In the genomic region with DNA sequence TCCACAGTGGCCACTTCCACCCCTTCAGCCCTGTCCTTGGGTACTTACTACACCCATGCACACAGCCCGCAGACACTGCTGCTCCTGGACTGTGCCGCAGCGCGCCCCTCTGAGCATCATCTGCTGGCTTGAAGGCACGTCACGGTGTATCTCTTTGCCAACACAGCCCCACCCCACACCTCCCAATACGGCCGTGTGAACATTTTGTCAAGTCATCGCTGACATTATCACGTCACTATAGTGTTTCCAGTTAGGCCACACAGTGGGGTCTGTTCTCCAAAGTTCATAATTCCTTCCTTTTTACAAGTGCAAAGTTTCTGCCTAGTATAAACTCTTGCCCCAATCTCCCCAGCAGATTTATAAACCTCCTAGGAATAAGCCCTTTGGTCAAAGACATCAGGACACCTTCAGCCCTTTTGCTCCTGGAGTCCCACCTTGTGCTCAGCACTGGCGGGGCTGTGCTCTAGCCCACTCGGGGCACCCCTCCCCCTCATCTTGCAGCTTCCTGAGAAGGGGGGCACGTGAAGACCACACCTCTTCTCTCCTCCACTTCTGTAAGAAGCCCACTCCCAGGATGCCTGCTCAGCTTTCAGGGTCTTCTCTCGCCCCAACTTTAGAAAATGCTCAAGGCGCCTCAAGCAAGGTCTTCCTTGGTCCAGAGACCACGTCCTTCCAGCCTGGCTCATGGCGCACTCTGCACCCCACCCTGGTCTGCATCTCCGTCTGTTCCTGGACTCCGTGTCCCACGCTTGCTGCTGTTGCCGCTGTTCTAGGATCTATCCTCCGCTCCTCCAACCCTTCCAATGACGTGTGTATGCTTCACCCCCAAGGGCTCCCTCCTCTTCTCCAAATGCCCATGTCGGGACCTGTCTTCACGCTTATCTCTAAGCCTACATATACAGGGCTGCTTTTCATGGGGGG, we compare ENCODE assay signal across 1 cellular context.
TF ChIP-seq lines count a peak whose summit lies in the region.

No MANE protein-coding gene starts in this region.

TF ChIP-seq in K562, 482 proteins besides CTCF, POLR2A, EP300 and RAD21 (continued from another document and continues in another):
- TF ChIP-seq, protein P1, sequence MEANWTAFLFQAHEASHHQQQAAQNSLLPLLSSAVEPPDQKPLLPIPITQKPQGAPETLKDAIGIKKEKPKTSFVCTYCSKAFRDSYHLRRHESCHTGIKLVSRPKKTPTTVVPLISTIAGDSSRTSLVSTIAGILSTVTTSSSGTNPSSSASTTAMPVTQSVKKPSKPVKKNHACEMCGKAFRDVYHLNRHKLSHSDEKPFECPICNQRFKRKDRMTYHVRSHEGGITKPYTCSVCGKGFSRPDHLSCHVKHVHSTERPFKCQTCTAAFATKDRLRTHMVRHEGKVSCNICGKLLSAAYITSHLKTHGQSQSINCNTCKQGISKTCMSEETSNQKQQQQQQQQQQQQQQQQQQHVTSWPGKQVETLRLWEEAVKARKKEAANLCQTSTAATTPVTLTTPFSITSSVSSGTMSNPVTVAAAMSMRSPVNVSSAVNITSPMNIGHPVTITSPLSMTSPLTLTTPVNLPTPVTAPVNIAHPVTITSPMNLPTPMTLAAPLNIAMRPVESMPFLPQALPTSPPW (CRISPR knock-in tag; IDR thresholded peaks at IDR 0.05) = peak; percentile 57
- TF ChIP-seq SMARCC2 (IDR thresholded peaks at IDR 0.05; ENCODE audit: low read depth) (peak; percentile 64; the same call in 1 of the 2 replicates), CREM (IDR thresholded peaks at IDR 0.05; ENCODE audit: low read depth) (peak; percentile 87), ZNF507 (tag; conservative IDR thresholded peaks at IDR 0.05) (no peak), ZNF592 (IDR thresholded peaks at IDR 0.05) (peak; percentile 84), SIN3B (IDR thresholded peaks at IDR 0.05; ENCODE audit: low read depth) (no peak), NFE2 (IDR thresholded peaks at IDR 0.05; ENCODE audit: low read depth) (peak; percentile 98), HEY1 (CRISPR knock-in tag; IDR thresholded peaks at IDR 0.05; ENCODE audit: borderline replicate concordance) (no peak), TAF9B (IDR thresholded peaks at IDR 0.05; ENCODE audit: partially characterized antibody) (peak; percentile 27), YY1 (IDR thresholded peaks at IDR 0.05; ENCODE audit: borderline replicate concordance in 1 of 3, control insufficient read depth in 1 of 3, extremely low read depth in 1 of 3, insufficient read depth in 3 of 3, insufficient read length in 1 of 3, insufficient replicate concordance in 2 of 3, low read depth in 1 of 3, low read length in 2 of 3) (no peak), ZNF583 (CRISPR knock-in tag; IDR thresholded peaks at IDR 0.05) (no peak), ZNF584 (CRISPR knock-in tag; IDR thresholded peaks at IDR 0.05; ENCODE audit: low read depth) (no peak), ZNF408 (CRISPR knock-in tag; IDR thresholded peaks at IDR 0.05; ENCODE audit: low read depth) (no peak), SMAD3 (CRISPR knock-in tag; conservative IDR thresholded peaks at IDR 0.05) (no peak), FOXK2 (conservative IDR thresholded peaks at IDR 0.05 in 1 of 2, IDR thresholded peaks at IDR 0.05 in 1 of 2; ENCODE audit: low read depth in 2 of 2) (no peak), HCFC1 (IDR thresholded peaks at IDR 0.05; ENCODE audit: low read depth, low read length) (no peak), NCOA2 (IDR thresholded peaks at IDR 0.05; ENCODE audit: partially characterized antibody in 2 of 2) (no peak), PHTF2 (CRISPR knock-in tag; IDR thresholded peaks at IDR 0.05) (no peak), DMBX1 (CRISPR knock-in tag; IDR thresholded peaks at IDR 0.05; ENCODE audit: borderline replicate concordance) (no peak), ZNF77 (CRISPR knock-in tag; IDR thresholded peaks at IDR 0.05) (no peak), ZNF398 (CRISPR knock-in tag; IDR thresholded peaks at IDR 0.05) (no peak), KAT7 (CRISPR knock-in tag; IDR thresholded peaks at IDR 0.05; ENCODE audit: borderline replicate concordance) (no peak), FOSL1 (tag; conservative IDR thresholded peaks at IDR 0.05) (no peak), KLF1 (tag; IDR thresholded peaks at IDR 0.05) (no peak), ZSCAN32 (CRISPR knock-in tag; IDR thresholded peaks at IDR 0.05) (no peak), KDM1A (IDR thresholded peaks at IDR 0.05) (0 out of 4 replicates have a peak, but pooled peaks of 1 of the 2 experiments have one; percentile 41), MCM7 (IDR thresholded peaks at IDR 0.05) (no peak), PTRF (tag; IDR thresholded peaks at IDR 0.05) (no peak), ZSCAN29 (IDR thresholded peaks at IDR 0.05) (no peak), ATF4 (CRISPR knock-in tag; IDR thresholded peaks at IDR 0.05) (0 out of 2 replicates have a peak, but pooled peaks have one; percentile 5), ELF1 (tag; IDR thresholded peaks at IDR 0.05) (no peak), EP400 (IDR thresholded peaks at IDR 0.05) (peak; percentile 44; the same call in 1 of the 2 replicates), MAFG (tag; conservative IDR thresholded peaks at IDR 0.05) (peak; percentile 98)
- TF ChIP-seq, protein P2, sequence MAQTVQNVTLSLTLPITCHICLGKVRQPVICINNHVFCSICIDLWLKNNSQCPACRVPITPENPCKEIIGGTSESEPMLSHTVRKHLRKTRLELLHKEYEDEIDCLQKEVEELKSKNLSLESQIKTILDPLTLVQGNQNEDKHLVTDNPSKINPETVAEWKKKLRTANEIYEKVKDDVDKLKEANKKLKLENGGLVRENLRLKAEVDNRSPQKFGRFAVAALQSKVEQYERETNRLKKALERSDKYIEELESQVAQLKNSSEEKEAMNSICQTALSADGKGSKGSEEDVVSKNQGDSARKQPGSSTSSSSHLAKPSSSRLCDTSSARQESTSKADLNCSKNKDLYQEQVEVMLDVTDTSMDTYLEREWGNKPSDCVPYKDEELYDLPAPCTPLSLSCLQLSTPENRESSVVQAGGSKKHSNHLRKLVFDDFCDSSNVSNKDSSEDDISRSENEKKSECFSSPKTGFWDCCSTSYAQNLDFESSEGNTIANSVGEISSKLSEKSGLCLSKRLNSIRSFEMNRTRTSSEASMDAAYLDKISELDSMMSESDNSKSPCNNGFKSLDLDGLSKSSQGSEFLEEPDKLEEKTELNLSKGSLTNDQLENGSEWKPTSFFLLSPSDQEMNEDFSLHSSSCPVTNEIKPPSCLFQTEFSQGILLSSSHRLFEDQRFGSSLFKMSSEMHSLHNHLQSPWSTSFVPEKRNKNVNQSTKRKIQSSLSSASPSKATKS (CRISPR knock-in tag; IDR thresholded peaks at IDR 0.05) = no peak
- TF ChIP-seq, protein P3, sequence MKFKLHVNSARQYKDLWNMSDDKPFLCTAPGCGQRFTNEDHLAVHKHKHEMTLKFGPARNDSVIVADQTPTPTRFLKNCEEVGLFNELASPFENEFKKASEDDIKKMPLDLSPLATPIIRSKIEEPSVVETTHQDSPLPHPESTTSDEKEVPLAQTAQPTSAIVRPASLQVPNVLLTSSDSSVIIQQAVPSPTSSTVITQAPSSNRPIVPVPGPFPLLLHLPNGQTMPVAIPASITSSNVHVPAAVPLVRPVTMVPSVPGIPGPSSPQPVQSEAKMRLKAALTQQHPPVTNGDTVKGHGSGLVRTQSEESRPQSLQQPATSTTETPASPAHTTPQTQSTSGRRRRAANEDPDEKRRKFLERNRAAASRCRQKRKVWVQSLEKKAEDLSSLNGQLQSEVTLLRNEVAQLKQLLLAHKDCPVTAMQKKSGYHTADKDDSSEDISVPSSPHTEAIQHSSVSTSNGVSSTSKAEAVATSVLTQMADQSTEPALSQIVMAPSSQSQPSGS (CRISPR knock-in tag; IDR thresholded peaks at IDR 0.05) = no peak
- TF ChIP-seq, protein P4, sequence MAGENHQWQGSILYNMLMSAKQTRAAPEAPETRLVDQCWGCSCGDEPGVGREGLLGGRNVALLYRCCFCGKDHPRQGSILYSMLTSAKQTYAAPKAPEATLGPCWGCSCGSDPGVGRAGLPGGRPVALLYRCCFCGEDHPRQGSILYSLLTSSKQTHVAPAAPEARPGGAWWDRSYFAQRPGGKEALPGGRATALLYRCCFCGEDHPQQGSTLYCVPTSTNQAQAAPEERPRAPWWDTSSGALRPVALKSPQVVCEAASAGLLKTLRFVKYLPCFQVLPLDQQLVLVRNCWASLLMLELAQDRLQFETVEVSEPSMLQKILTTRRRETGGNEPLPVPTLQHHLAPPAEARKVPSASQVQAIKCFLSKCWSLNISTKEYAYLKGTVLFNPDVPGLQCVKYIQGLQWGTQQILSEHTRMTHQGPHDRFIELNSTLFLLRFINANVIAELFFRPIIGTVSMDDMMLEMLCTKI (IDR thresholded peaks at IDR 0.05; ENCODE audit: partially characterized antibody) = no peak
- TF ChIP-seq, protein P5, sequence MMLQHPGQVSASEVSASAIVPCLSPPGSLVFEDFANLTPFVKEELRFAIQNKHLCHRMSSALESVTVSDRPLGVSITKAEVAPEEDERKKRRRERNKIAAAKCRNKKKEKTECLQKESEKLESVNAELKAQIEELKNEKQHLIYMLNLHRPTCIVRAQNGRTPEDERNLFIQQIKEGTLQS (IDR thresholded peaks at IDR 0.05) = peak; percentile 47
- TF ChIP-seq, protein P5 (CRISPR knock-in tag; conservative IDR thresholded peaks at IDR 0.05) = no peak
- TF ChIP-seq, protein P6, sequence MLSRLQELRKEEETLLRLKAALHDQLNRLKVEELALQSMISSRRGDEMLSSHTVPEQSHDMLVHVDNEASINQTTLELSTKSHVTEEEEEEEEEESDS (CRISPR knock-in tag; IDR thresholded peaks at IDR 0.05) = no peak
- TF ChIP-seq, protein P7, sequence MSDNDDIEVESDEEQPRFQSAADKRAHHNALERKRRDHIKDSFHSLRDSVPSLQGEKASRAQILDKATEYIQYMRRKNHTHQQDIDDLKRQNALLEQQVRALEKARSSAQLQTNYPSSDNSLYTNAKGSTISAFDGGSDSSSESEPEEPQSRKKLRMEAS (CRISPR knock-in tag; IDR thresholded peaks at IDR 0.05) = no peak
- TF ChIP-seq, protein P8, sequence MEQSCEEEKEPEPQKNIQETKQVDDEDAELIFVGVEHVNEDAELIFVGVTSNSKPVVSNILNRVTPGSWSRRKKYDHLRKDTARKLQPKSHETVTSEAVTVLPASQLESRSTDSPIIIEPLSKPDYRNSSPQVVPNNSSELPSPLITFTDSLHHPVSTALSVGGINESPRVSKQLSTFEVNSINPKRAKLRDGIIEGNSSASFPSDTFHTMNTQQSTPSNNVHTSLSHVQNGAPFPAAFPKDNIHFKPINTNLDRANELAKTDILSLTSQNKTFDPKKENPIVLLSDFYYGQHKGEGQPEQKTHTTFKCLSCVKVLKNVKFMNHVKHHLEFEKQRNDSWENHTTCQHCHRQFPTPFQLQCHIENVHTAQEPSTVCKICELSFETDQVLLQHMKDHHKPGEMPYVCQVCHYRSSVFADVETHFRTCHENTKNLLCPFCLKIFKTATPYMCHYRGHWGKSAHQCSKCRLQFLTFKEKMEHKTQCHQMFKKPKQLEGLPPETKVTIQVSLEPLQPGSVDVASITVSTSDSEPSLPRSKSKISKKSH (CRISPR knock-in tag; IDR thresholded peaks at IDR 0.05) = no peak
